ENCODE assay signal across 18 cellular contexts in genomic region chr16:79426663-79427062, GRCh38.
DNase-seq lines count a peak whose midpoint lies in the region; ATAC-seq and TF ChIP-seq lines count a peak whose summit lies in the region.
"Had no signal": no experiment of that assay in that cellular context is flagged by ENCODE, and none has a peak within 500 bp of the region (broad histone marks: within the 10 kb centered on the region; RNA-seq: fewer than 3 reads in every experiment).

No MANE protein-coding gene starts in this region.

- H3K4me1 Mint-ChIP-seq in neural progenitor cell (peaks cover 43% of the 10 kb centered on the region), MCF 10A (ENCODE audit: insufficient read depth, unreplicated experiment) (no peaks in the 10 kb centered on the region)
- H3K4me1 Mint-ChIP-seq in activated T-cell treated with anti-CD3 and anti-CD28 coated beads, Interleukin-2, amount 50 U/mL, for 4 hours (ENCODE audit: low read depth) = no peaks in the 10 kb centered on the region
- H3K4me1 Mint-ChIP-seq: B cell had no signal

- H3K27ac ChIP-seq in neural progenitor cell = no peak overlapping the region
- H3K27ac ChIP-seq: 22Rv1; A549; BLaER1 treated with 17β-estradiol and CSF1 and Interleukin-3, amounts not matched to agents 10 nM and 100 nM; C4-2B had no signal

- H3K36me3 ChIP-seq in neural progenitor cell = no peaks in the 10 kb centered on the region
- H3K36me3 ChIP-seq: BLaER1 treated with 17β-estradiol and CSF1 and Interleukin-3, amounts not matched to agents 10 nM and 100 nM had no signal

- peak overlapping the region; percentile 38 for H3K27ac Mint-ChIP-seq in neural progenitor cell
- no peak overlapping the region for H3K27ac Mint-ChIP-seq in MCF 10A (ENCODE audit: low read depth, unreplicated experiment)
- H3K27ac Mint-ChIP-seq: B cell; CD4-positive, alpha-beta T cell; CD8-positive, alpha-beta T cell had no signal

- H3K79me2 ChIP-seq in neural progenitor cell (ENCODE audit: low read depth) = no peaks in the 10 kb centered on the region

- peaks cover 7% of the 10 kb centered on the region for H3K27me3 Mint-ChIP-seq in neural progenitor cell (ENCODE audit: insufficient read depth, low read depth)
- no peaks in the 10 kb centered on the region for H3K27me3 Mint-ChIP-seq in MCF 10A (ENCODE audit: insufficient read depth, unreplicated experiment)
- no peaks in the 10 kb centered on the region for H3K27me3 Mint-ChIP-seq in activated T-cell treated with anti-CD3 and anti-CD28 coated beads, Interleukin-2, amount 50 U/mL, for 4 hours (ENCODE audit: low read depth)
- H3K27me3 Mint-ChIP-seq: CD4-positive, alpha-beta T cell had no signal

- peak; percentile 59 for DNase-seq in DMS153 (lab: John Stamatoyannopoulos, UW)
- DNase-seq in left colon = no peak
- DNase-seq in neural progenitor cell (ENCODE audit: low spot score) = no peak
- DNase-seq in MCF 10A (ENCODE audit: unreplicated experiment) = no peak
- no peak for DNase-seq in activated T-cell treated with anti-CD3 and anti-CD28 coated beads, Interleukin-2, amount 50 U/mL, for 4 hours
- DNase-seq: AML-193; Caco-2; Calu3; CD4-positive, alpha-beta T cell; CD8-positive, alpha-beta T cell; DMS79 treated with DMSO at 0.1 percent for 48 hours had no signal

- no peaks in the 10 kb centered on the region for H4K20me1 ChIP-seq in neural progenitor cell (ENCODE audit: low read depth)
- H4K20me1 ChIP-seq: BLaER1 treated with 17β-estradiol and CSF1 and Interleukin-3, amounts not matched to agents 10 nM and 100 nM had no signal

- peaks cover 25% of the 10 kb centered on the region for H3F3A ChIP-seq in neural progenitor cell (ENCODE audit: low read depth)

- no peak overlapping the region for H2AFZ ChIP-seq in neural progenitor cell (replicated peaks)

- CTCF ChIA-PET in MCF 10A (lab: Yijun Ruan, JAX) = no interaction called here

- no peak overlapping the region for H3K4me3 Mint-ChIP-seq in neural progenitor cell
- no peak overlapping the region for H3K4me3 Mint-ChIP-seq in MCF 10A (ENCODE audit: unreplicated experiment)
- no peak overlapping the region for H3K4me3 Mint-ChIP-seq in activated T-cell treated with anti-CD3 and anti-CD28 coated beads, Interleukin-2, amount 50 U/mL, for 4 hours
- H3K4me3 Mint-ChIP-seq: B cell; CD4-positive, alpha-beta T cell; CD8-positive, alpha-beta T cell had no signal

- peak; percentile 50 for ATAC-seq in left colon
- no peak for ATAC-seq in HG02885 (IDR thresholded peaks at IDR 0.05; ENCODE audit: poor library complexity, unreplicated experiment)
- ATAC-seq in activated T-cell treated with anti-CD3 and anti-CD28 coated beads, Interleukin-2, amount 50 U/mL, for 4 hours = no peak
- ATAC-seq: A549; CD8-positive, alpha-beta T cell; GM12878 had no signal

- no peak overlapping the region for H3K4me2 ChIP-seq in neural progenitor cell
- H3K4me2 ChIP-seq: A549; BLaER1 treated with 17β-estradiol and CSF1 and Interleukin-3, amounts not matched to agents 10 nM and 100 nM had no signal

- H3K27me3 ChIP-seq in neural progenitor cell = no peaks in the 10 kb centered on the region
- H3K27me3 ChIP-seq: BLaER1 treated with 17β-estradiol and CSF1 and Interleukin-3, amounts not matched to agents 10 nM and 100 nM had no signal

- H3K36me3 Mint-ChIP-seq in neural progenitor cell (no peaks in the 10 kb centered on the region), MCF 10A (ENCODE audit: insufficient read depth, unreplicated experiment) (no peaks in the 10 kb centered on the region)
- H3K36me3 Mint-ChIP-seq in activated T-cell treated with anti-CD3 and anti-CD28 coated beads, Interleukin-2, amount 50 U/mL, for 4 hours (ENCODE audit: insufficient read depth) = no peaks in the 10 kb centered on the region
- H3K36me3 Mint-ChIP-seq: CD8-positive, alpha-beta T cell had no signal

- TF ChIP-seq CTCF in neural progenitor cell (IDR thresholded peaks at IDR 0.05) = no peak
- no peak for TF ChIP-seq CTCF in MCF 10A (IDR thresholded peaks at IDR 0.05; ENCODE audit: unreplicated experiment)

- no TSS peak for BruUV-seq in MCF 10A (replicated peaks; lab: Mats Ljungman, UMichigan)

- intact Hi-C loops in left colon (cut with DNase I, micrococcal nuclease) (no loop called here), MCF 10A (cut with micrococcal nuclease) (no loop called here)

- H3K9ac ChIP-seq in neural progenitor cell = no peak overlapping the region
- H3K9ac ChIP-seq: BLaER1 treated with 17β-estradiol and CSF1 and Interleukin-3, amounts not matched to agents 10 nM and 100 nM had no signal

- peaks cover 32% of the 10 kb centered on the region for H3K4me1 ChIP-seq in neural progenitor cell
- H3K4me1 ChIP-seq: A549, Caco-2 had no signal

- H3K9me3 Mint-ChIP-seq in neural progenitor cell = peaks cover 3% of the 10 kb centered on the region
- H3K9me3 Mint-ChIP-seq in MCF 10A (ENCODE audit: unreplicated experiment) = no peaks in the 10 kb centered on the region
- H3K9me3 Mint-ChIP-seq in activated T-cell treated with anti-CD3 and anti-CD28 coated beads, Interleukin-2, amount 50 U/mL, for 4 hours = no peaks in the 10 kb centered on the region
- H3K9me3 Mint-ChIP-seq: CD4-positive, alpha-beta T cell; CD8-positive, alpha-beta T cell had no signal

- POLR2A ChIA-PET in MCF 10A (lab: Yijun Ruan, JAX) = interaction anchor here (0.7 kb wide), 1 partner anchor 12 kb away, joined by 3 read pairs; no protein-coding TSS in a partner anchor

- no peaks in the 10 kb centered on the region for H3K9me3 ChIP-seq in neural progenitor cell (ENCODE audit: low read depth)
- H3K9me3 ChIP-seq: A549, Caco-2 had no signal

- no peak overlapping the region for H3K4me3 ChIP-seq in neural progenitor cell
- H3K4me3 ChIP-seq: A549; BLaER1 treated with 17β-estradiol and CSF1 and Interleukin-3, amounts not matched to agents 10 nM and 100 nM; GM12878 had no signal
